Comparison of ENCODE assay signal across 15 cellular contexts in the genomic region with DNA sequence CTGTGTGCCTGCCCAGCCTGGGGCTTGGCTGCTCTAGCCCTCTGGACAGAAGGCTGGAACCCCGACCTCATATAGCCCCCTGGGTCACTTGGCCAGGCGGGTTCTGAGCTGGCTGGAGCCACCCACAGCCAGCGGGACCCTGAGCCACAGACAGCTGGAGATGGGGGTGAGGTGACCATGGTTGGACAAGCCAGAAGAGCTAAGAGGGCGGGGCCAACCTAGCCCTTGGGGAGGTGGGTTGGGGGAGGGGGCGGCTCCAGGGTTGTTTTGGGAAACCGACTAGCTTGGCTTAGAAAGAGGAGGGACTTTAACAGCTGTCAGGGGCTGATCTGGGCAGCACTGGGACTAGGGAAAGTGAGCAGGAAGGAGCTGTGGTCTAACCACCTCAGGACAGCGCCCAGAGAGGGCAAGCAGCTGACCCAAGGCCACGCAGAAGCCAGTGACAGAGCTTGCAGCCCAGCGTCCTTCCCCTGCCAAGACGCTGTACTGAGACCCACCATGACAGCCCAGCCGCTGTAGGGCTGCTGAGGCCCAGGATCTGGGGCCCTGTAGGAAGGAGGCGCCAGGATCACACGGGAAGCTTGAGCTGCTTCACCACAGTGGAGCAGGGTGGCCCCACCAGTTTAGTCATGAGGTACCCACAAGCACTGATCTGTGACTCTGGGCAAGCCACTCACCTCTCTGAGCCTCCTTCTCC. TPM values are rescaled to one million over a fixed set of nuclear protein-coding genes. Genes with fewer than 3 reads are reported as not detected.
A peak's percentile ranks its signal among the peaks of the same experiment; 100 is the strongest.
DNase-seq lines count a peak whose midpoint lies in the region; ATAC-seq and TF ChIP-seq lines count a peak whose summit lies in the region.
"Had no signal": no experiment of that assay in that cellular context is flagged by ENCODE, and none has a peak within 500 bp of the region (broad histone marks: within the 10 kb centered on the region; RNA-seq: fewer than 3 reads in every experiment).

No MANE protein-coding gene starts in this region.

- CTCF ChIA-PET in activated CD4-positive, alpha-beta T cell treated with anti-CD3 and anti-CD28 coated beads for 36 hours (lab: Charles Lee), result interaction anchor here (0.5 to 2.1 kb wide), 6 partner anchors 27 to 735 kb away, joined by 3 to 4 read pairs (median 4); a partner anchor contains a TSS

- H3K36me3 ChIP-seq in duodenal mucosa (ENCODE audit: control insufficient read depth in 1 of 2, insufficient read depth in 2 of 2, low read length in 2 of 2), result no peaks in the 10 kb centered on the region
- no peaks in the 10 kb centered on the region for H3K36me3 ChIP-seq in tibial nerve
- H3K36me3 ChIP-seq: adrenal gland had no signal

- H3K27ac Mint-ChIP-seq in activated naive CD8-positive, alpha-beta T cell, result no peak overlapping the region
- H3K27ac Mint-ChIP-seq in activated naive CD8-positive, alpha-beta T cell treated with anti-CD3 and anti-CD28 coated beads, Interleukin-2, amount 50 U/mL, for 24 hours, result no peak overlapping the region
- H3K27ac Mint-ChIP-seq in activated CD4-positive, alpha-beta T cell treated with anti-CD3 and anti-CD28 coated beads for 36 hours, result no peak overlapping the region

- WGBS in tibial nerve, 2 donors, result 59 to 69% methylated on average over 13 of the region's 13 CpGs

- intact Hi-C loops in activated CD4-positive, alpha-beta T cell treated with anti-CD3 and anti-CD28 coated beads for 36 hours (cut with DNase I, micrococcal nuclease), result no loop called here
- intact Hi-C loops in sciatic nerve (cut with DNase I), result no loop called here

- peak overlapping the region; percentile 32 for H3K27ac ChIP-seq in duodenal mucosa (ENCODE audit: low read depth, low read length)
- peak overlapping the region; percentile 56 to 93 (median 80) for H3K27ac ChIP-seq in tibial nerve

- POLR2A ChIA-PET in activated CD4-positive, alpha-beta T cell treated with anti-CD3 and anti-CD28 coated beads for 36 hours (lab: Charles Lee), result no interaction called here

- no peak for TF ChIP-seq EP300 in tibial nerve (IDR thresholded peaks at IDR 0.05)

- peaks cover 20 to 34% of the 10 kb centered on the region in 2 donors for H3K27me3 ChIP-seq in duodenal mucosa (ENCODE audit: control insufficient read depth in 1 of 2, insufficient read depth in 2 of 2, low read length in 2 of 2)
- peaks cover 0 to 24% of the 10 kb centered on the region in 2 donors for H3K27me3 ChIP-seq in tibial nerve

- ATAC-seq in activated naive CD8-positive, alpha-beta T cell treated with anti-CD3 and anti-CD28 coated beads, Interleukin-2, amount 50 U/mL, for 24 hours, result no peak
- ATAC-seq in activated CD4-positive, alpha-beta T cell treated with anti-CD3 and anti-CD28 coated beads for 36 hours, result no peak
- ATAC-seq in GM21723 (IDR thresholded peaks at IDR 0.05; ENCODE audit: unreplicated experiment), result no peak
- ATAC-seq in sciatic nerve, result no peak
- ATAC-seq: activated CD4-positive, CD25-positive, alpha-beta regulatory T cell treated with anti-CD3 and anti-CD28 coated beads, Interleukin-2, amount 50 U/mL, for 24 hours had no signal

- TF ChIP-seq POLR2A in tibial nerve (IDR thresholded peaks at IDR 0.05), result no peak

- H3K27me3 Mint-ChIP-seq in activated naive CD8-positive, alpha-beta T cell, result peaks cover 18% of the 10 kb centered on the region
- peaks cover 31% of the 10 kb centered on the region for H3K27me3 Mint-ChIP-seq in activated naive CD8-positive, alpha-beta T cell treated with anti-CD3 and anti-CD28 coated beads, Interleukin-2, amount 50 U/mL, for 24 hours
- H3K27me3 Mint-ChIP-seq in activated CD4-positive, alpha-beta T cell treated with anti-CD3 and anti-CD28 coated beads for 36 hours, result peaks cover 28% of the 10 kb centered on the region

- H3K9me3 ChIP-seq in duodenal mucosa (ENCODE audit: control insufficient read depth in 1 of 2, low read length in 2 of 2) (no peaks in the 10 kb centered on the region), tibial nerve (no peaks in the 10 kb centered on the region)
- H3K9me3 ChIP-seq: adrenal gland had no signal

- no peak overlapping the region for H3K9ac ChIP-seq in duodenal mucosa (ENCODE audit: low read depth in 1 of 2, low read length in 2 of 2)

- H3K4me3 ChIP-seq in duodenal mucosa (ENCODE audit: low read depth in 1 of 2, low read length in 2 of 2) (no peak overlapping the region), tibial nerve (peak overlapping the region in 1 of 4 donors; percentile 65)
- H3K4me3 ChIP-seq: adrenal gland had no signal

- TF ChIP-seq CTCF in tibial nerve (IDR thresholded peaks at IDR 0.05), result no peak

- peaks cover 0 to 14% of the 10 kb centered on the region in 2 donors for H3K4me1 ChIP-seq in duodenal mucosa (ENCODE audit: control insufficient read depth in 1 of 2, insufficient read depth in 2 of 2, low read length in 2 of 2)
- peaks cover 0 to 57% (median 4%) of the 10 kb centered on the region in 4 donors for H3K4me1 ChIP-seq in tibial nerve

- peak overlapping the region; percentile 17 for H3K4me3 Mint-ChIP-seq in activated naive CD8-positive, alpha-beta T cell
- H3K4me3 Mint-ChIP-seq in activated naive CD8-positive, alpha-beta T cell treated with anti-CD3 and anti-CD28 coated beads, Interleukin-2, amount 50 U/mL, for 24 hours, result no peak overlapping the region
- H3K4me3 Mint-ChIP-seq in activated CD4-positive, alpha-beta T cell treated with anti-CD3 and anti-CD28 coated beads for 36 hours, result no peak overlapping the region

- DNase-seq in activated naive CD8-positive, alpha-beta T cell treated with anti-CD3 and anti-CD28 coated beads, Interleukin-2, amount 50 U/mL, for 24 hours, result no peak
- peak; percentile 94 for DNase-seq in myocyte (ENCODE audit: low read depth)
- DNase-seq in tibial nerve (ENCODE audit: low spot score in 2 of 2), result no peak
- DNase-seq in activated CD4-positive, alpha-beta T cell treated with anti-CD3 and anti-CD28 coated beads for 36 hours, result no peak
- DNase-seq in sciatic nerve (ENCODE audit: low spot score), result no peak
- DNase-seq: activated T-cell treated with anti-CD3 and anti-CD28 coated beads, Interleukin-2, amount 50 U/mL, for 1 hour; adrenal gland; Calu3; NCI-H1092 treated with DMSO at 0.1 percent for 48 hours; NCI-H2227 treated with DMSO at 0.1 percent for 48 hours; stimulated activated naive CD4-positive, alpha-beta T cell had no signal

- H3K9me3 Mint-ChIP-seq in activated naive CD8-positive, alpha-beta T cell (ENCODE audit: low read depth), result no peaks in the 10 kb centered on the region
- no peaks in the 10 kb centered on the region for H3K9me3 Mint-ChIP-seq in activated naive CD8-positive, alpha-beta T cell treated with anti-CD3 and anti-CD28 coated beads, Interleukin-2, amount 50 U/mL, for 24 hours
- H3K9me3 Mint-ChIP-seq in activated CD4-positive, alpha-beta T cell treated with anti-CD3 and anti-CD28 coated beads for 36 hours (ENCODE audit: low read depth), result no peaks in the 10 kb centered on the region

- peaks cover 8% of the 10 kb centered on the region for H3K4me1 Mint-ChIP-seq in activated naive CD8-positive, alpha-beta T cell (ENCODE audit: low read depth)
- H3K4me1 Mint-ChIP-seq in activated naive CD8-positive, alpha-beta T cell treated with anti-CD3 and anti-CD28 coated beads, Interleukin-2, amount 50 U/mL, for 24 hours, result peaks cover 6% of the 10 kb centered on the region
- peaks cover 3% of the 10 kb centered on the region for H3K4me1 Mint-ChIP-seq in activated CD4-positive, alpha-beta T cell treated with anti-CD3 and anti-CD28 coated beads for 36 hours

- no peaks in the 10 kb centered on the region for H3K36me3 Mint-ChIP-seq in activated naive CD8-positive, alpha-beta T cell
- no peaks in the 10 kb centered on the region for H3K36me3 Mint-ChIP-seq in activated naive CD8-positive, alpha-beta T cell treated with anti-CD3 and anti-CD28 coated beads, Interleukin-2, amount 50 U/mL, for 24 hours (ENCODE audit: low read depth)
- H3K36me3 Mint-ChIP-seq in activated CD4-positive, alpha-beta T cell treated with anti-CD3 and anti-CD28 coated beads for 36 hours (ENCODE audit: low read depth), result no peaks in the 10 kb centered on the region

RNA-seq across cellular contexts. Expression of a gene that starts 2.2 kb away (rescaled TPM):
- 75.4 and 163 TPM in 2 replicates for total RNA-seq in myocyte
- 29.8 TPM for polyA plus RNA-seq in myocyte (2012)
- 10 to 100 TPM; 42.9 to 55.9 (median 50.0) TPM for total RNA-seq in tibial nerve
- 1 to 10 TPM; 1.0 to 1.4 TPM for total RNA-seq in activated CD4-positive, alpha-beta T cell treated with anti-CD3 and anti-CD28 coated beads for 36 hours
- total RNA-seq in sciatic nerve, result 92.1 TPM

RNA-seq across cellular contexts. Expression of a gene that starts 26.8 kb away (rescaled TPM):
- 15.6 and 16.4 TPM in 2 replicates for total RNA-seq in myocyte
- polyA plus RNA-seq in myocyte (2012), result 18.2 TPM
- 10 to 100 TPM; 39.8 to 94.2 (median 70.2) TPM for total RNA-seq in tibial nerve
- total RNA-seq in activated CD4-positive, alpha-beta T cell treated with anti-CD3 and anti-CD28 coated beads for 36 hours, result 10 to 100 TPM; 61.4 to 97.7 TPM
- total RNA-seq in sciatic nerve, result 73.7 TPM

Comparison
In these comparisons a context has a peak if more than half of its experiments do, and no peak if none do; other contexts are left out.
1. RNA of a gene that starts 2.2 kb away (total RNA-seq): 92.1 TPM in sciatic nerve (single experiment), 75.4 to 163 TPM in myocyte and 42.9 to 55.9 TPM in tibial nerve; 1.0 to 1.4 TPM in activated CD4-positive, alpha-beta T cell treated with anti-CD3 and anti-CD28 coated beads for 36 hours; every median in the first group is over 10 times any median in the second.